Comparison of ENCODE assay signal across 9 cellular contexts in genomic region chr5:133825631-133826289, GRCh38.
DNase-seq lines count a peak whose midpoint lies in the region; ATAC-seq, FAIRE-seq and TF ChIP-seq lines count a peak whose summit lies in the region.
"Had no signal": no experiment of that assay in that cellular context is flagged by ENCODE, and none has a peak within 500 bp of the region (broad histone marks: within the 10 kb centered on the region; RNA-seq: fewer than 3 reads in every experiment).

No MANE protein-coding gene starts in this region.

- H3K4me1 Mint-ChIP-seq in CD8-positive, alpha-beta memory T cell = peaks cover 32 to 41% (median 35%) of the 10 kb centered on the region in 3 donors
- H3K4me1 Mint-ChIP-seq in glutamatergic neuron (ENCODE audit: low read depth, unreplicated experiment) = peaks cover 53% of the 10 kb centered on the region

- no peak overlapping the region for H3K9ac ChIP-seq in colonic mucosa (ENCODE audit: low read depth in 2 of 2, low read length in 2 of 2)

- peaks cover 4 to 7% of the 10 kb centered on the region in 2 donors for H3K27me3 Mint-ChIP-seq in CD8-positive, alpha-beta memory T cell
- peaks cover 13% of the 10 kb centered on the region for H3K27me3 Mint-ChIP-seq in glutamatergic neuron (ENCODE audit: unreplicated experiment)

- no peak for FAIRE-seq in GM19239 (lab: Jason Lieb, UNC)

- intact Hi-C loops in colonic mucosa (cut with DNase I) = no loop called here
- intact Hi-C loops in posterior cingulate gyrus (cut with DNase I) = no loop called here

- no peaks in the 10 kb centered on the region for H3K36me3 ChIP-seq in CD8-positive, alpha-beta memory T cell (ENCODE audit: insufficient read depth, low read length)
- H3K36me3 ChIP-seq in colonic mucosa = no peaks in the 10 kb centered on the region
- H3K36me3 ChIP-seq: SJSA1 had no signal

- no peak for ATAC-seq in GM18519 (IDR thresholded peaks at IDR 0.05; ENCODE audit: low FRiP score, unreplicated experiment)

- H3K9me3 ChIP-seq in CD8-positive, alpha-beta memory T cell (ENCODE audit: low read length) = no peaks in the 10 kb centered on the region
- H3K9me3 ChIP-seq in colonic mucosa = no peaks in the 10 kb centered on the region
- H3K9me3 ChIP-seq: SJSA1 had no signal

- POLR2A ChIA-PET in CD8-positive, alpha-beta memory T cell (lab: Charles Lee) = interaction anchor here (0.6 kb wide), 1 partner anchor 432 kb away, joined by 3 read pairs; no protein-coding TSS in a partner anchor

- peak overlapping the region; percentile 0 to 84 (median 75) for H3K27ac Mint-ChIP-seq in CD8-positive, alpha-beta memory T cell
- H3K27ac Mint-ChIP-seq in glutamatergic neuron (ENCODE audit: unreplicated experiment) = peak overlapping the region; percentile 89

- H3K4me3 Mint-ChIP-seq in CD8-positive, alpha-beta memory T cell = peak overlapping the region in 6 of 7 donors; percentile 42 to 76 (median 64)
- H3K4me3 Mint-ChIP-seq in glutamatergic neuron (ENCODE audit: unreplicated experiment) = peak overlapping the region; percentile 32

- peaks cover 32% of the 10 kb centered on the region for H3K4me1 ChIP-seq in CD8-positive, alpha-beta memory T cell (ENCODE audit: insufficient read depth, low read length)
- no peaks in the 10 kb centered on the region for H3K4me1 ChIP-seq in colonic mucosa
- H3K4me1 ChIP-seq: SJSA1 had no signal

- CTCF ChIA-PET in CD8-positive, alpha-beta memory T cell (lab: Charles Lee) = interaction anchor here (1.2 kb wide), 1 partner anchor 44 kb away, joined by 4 read pairs; no protein-coding TSS in a partner anchor

- TF ChIP-seq CTCF in glutamatergic neuron (IDR thresholded peaks at IDR 0.05; ENCODE audit: partially characterized antibody, unreplicated experiment) (no peak), colonic mucosa (IDR thresholded peaks at IDR 0.05) (no peak)

- H3K9me3 Mint-ChIP-seq in CD8-positive, alpha-beta memory T cell = no peaks in the 10 kb centered on the region
- H3K9me3 Mint-ChIP-seq in glutamatergic neuron (ENCODE audit: unreplicated experiment) = peaks cover 12% of the 10 kb centered on the region

- H3K4me3 ChIP-seq in CD8-positive, alpha-beta memory T cell (ENCODE audit: low read length) = no peak overlapping the region
- H3K4me3 ChIP-seq in colonic mucosa = no peak overlapping the region
- H3K4me3 ChIP-seq: SJSA1 had no signal

- H3K36me3 Mint-ChIP-seq in CD8-positive, alpha-beta memory T cell = no peaks in the 10 kb centered on the region
- no peaks in the 10 kb centered on the region for H3K36me3 Mint-ChIP-seq in glutamatergic neuron (ENCODE audit: unreplicated experiment)

- peak; percentile 11 to 71 (median 61) for DNase-seq in CD8-positive, alpha-beta memory T cell
- peak; percentile 44 for DNase-seq in GM19239 (ENCODE audit: insufficient read length, low spot score)
- peak; percentile 89 for DNase-seq in NCI-H2029 (lab: John Stamatoyannopoulos, UW)
- DNase-seq in glutamatergic neuron = peak; percentile 72
- DNase-seq in colonic mucosa = no peak
- DNase-seq in middle frontal gyrus (ENCODE audit: extremely low spot score, low spot score) = no peak
- DNase-seq in posterior cingulate gyrus = no peak

- no peaks in the 10 kb centered on the region for H3K27me3 ChIP-seq in CD8-positive, alpha-beta memory T cell (ENCODE audit: insufficient read depth, low read length, poor library complexity, severe bottlenecking)
- H3K27me3 ChIP-seq in colonic mucosa = no peaks in the 10 kb centered on the region

- H3K27ac ChIP-seq in CD8-positive, alpha-beta memory T cell (ENCODE audit: low read depth, low read length) = no peak overlapping the region
- H3K27ac ChIP-seq in colonic mucosa = no peak overlapping the region
- H3K27ac ChIP-seq: SJSA1 had no signal

Comparison
In these comparisons a context has a peak if more than half of its experiments do, and no peak if none do; other contexts are left out.
1. DNase-seq: peak in CD8-positive, alpha-beta memory T cell (5 of 5), GM19239 (single experiment), NCI-H2029 (single experiment) and glutamatergic neuron (single experiment); none in colonic mucosa (single experiment), middle frontal gyrus (single experiment) and posterior cingulate gyrus (0 of 10).